1 cellular context compared by ENCODE assay signal in genomic region chr20:19692100-19692499, GRCh38.
TF ChIP-seq lines count a peak whose summit lies in the region.

No MANE protein-coding gene starts in this region.

TF ChIP-seq in HCT116, 20 proteins besides CTCF, POLR2A, EP300 and RAD21 (continued from another document):
- TF ChIP-seq SRF (IDR thresholded peaks at IDR 0.05; ENCODE audit: low read depth), result no peak
TF ChIP-seq in HCT116: peak in this region for 0.
